Comparison of ENCODE assay signal across 9 cellular contexts in the genomic region with DNA sequence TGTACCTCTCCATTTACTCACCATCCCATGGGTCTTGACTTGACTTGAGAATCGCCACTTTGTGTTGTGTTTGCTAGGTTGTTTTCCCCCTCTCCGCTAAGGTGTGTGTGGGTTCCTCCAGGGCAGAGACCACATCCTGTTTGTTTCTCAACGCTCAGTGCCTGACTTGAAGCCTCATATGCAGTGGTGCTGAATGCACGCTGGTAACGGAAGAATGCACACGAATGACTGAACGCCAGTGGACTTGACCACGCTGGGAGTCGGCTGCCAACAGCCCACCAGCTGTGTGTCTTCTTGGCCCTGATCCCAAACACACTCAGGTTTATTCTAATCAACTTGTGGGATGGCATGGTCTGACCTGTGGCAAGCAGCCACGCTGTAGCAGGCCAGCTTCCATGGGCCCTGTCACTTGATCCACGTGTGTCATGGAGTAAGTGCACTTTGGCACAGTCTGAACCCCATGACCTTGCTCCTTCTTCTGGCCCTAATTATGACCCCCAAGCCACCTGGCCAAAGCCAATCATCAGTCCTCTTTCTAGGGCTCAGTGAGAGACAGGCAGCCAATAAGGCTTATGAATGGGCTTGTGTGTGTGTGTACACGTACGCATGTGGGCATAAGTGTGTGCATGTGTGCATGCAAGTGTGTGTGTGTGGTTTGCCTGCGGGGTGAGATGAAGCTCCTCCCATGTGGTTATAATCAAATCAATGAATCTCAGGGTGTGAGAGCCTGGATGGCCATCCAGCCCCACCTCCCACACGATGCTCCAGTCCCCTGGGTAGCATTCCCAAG. TPM values are rescaled to one million over a fixed set of nuclear protein-coding genes. Genes with fewer than 3 reads are reported as not detected.
DNase-seq lines count a peak whose midpoint lies in the region; ATAC-seq and TF ChIP-seq lines count a peak whose summit lies in the region.
"Had no signal": no experiment of that assay in that cellular context is flagged by ENCODE, and none has a peak within 500 bp of the region (broad histone marks: within the 10 kb centered on the region; RNA-seq: fewer than 3 reads in every experiment).

No MANE protein-coding gene starts in this region.

- peaks cover 13% of the 10 kb centered on the region for H3K27me3 Mint-ChIP-seq in nephron progenitor cell (ENCODE audit: low read depth, poor library complexity)

- intact Hi-C loops in ovary (cut with DNase I), result no loop called here

- H3K4me3 ChIP-seq in cardiac fibroblast (replicated peaks in 1 of 2; ENCODE audit: low read depth in 2 of 2, low read length in 2 of 2), result no peak overlapping the region
- H3K4me3 ChIP-seq in ovary, result no peak overlapping the region
- H3K4me3 ChIP-seq: SJSA1 had no signal

- H3K9me3 ChIP-seq in ovary, result no peaks in the 10 kb centered on the region
- H3K9me3 ChIP-seq: SJSA1 had no signal

- H3K27ac ChIP-seq in ovary, result no peak overlapping the region
- H3K27ac ChIP-seq: SJSA1 had no signal

- H3K4me1 ChIP-seq in ovary (ENCODE audit: insufficient read depth), result no peaks in the 10 kb centered on the region
- H3K4me1 ChIP-seq: SJSA1 had no signal

- no peaks in the 10 kb centered on the region for H3K36me3 Mint-ChIP-seq in nephron progenitor cell (ENCODE audit: low read depth)

- TF ChIP-seq POLR2A in ovary (IDR thresholded peaks at IDR 0.05), result no peak

- no peak overlapping the region for H3K27ac Mint-ChIP-seq in nephron progenitor cell

- peaks cover 14% of the 10 kb centered on the region for H3K9me3 Mint-ChIP-seq in nephron progenitor cell

- H3K4me3 Mint-ChIP-seq in nephron progenitor cell, result no peak overlapping the region

- ATAC-seq in GM19025 (IDR thresholded peaks at IDR 0.05; ENCODE audit: low read depth, unreplicated experiment), result peak; percentile 66
- ATAC-seq in HG02970 (IDR thresholded peaks at IDR 0.05; ENCODE audit: low FRiP score, unreplicated experiment), result peak; percentile 49

- DNase-seq in T follicular helper cell (ENCODE audit: low read depth) (peak; percentile 74), cardiac fibroblast (ENCODE audit: low read depth in 2 of 2) (peak; percentile 31 to 36), nephron progenitor cell (no peak), ovary (no peak), HuH-7.5 (ENCODE audit: low spot score) (no peak)
- DNase-seq in stimulated activated CD8-positive, alpha-beta memory T cell treated with anti-CD3 and anti-CD28 coated beads, Interleukin-15, amount 100 ng/mL, for 1 hour (ENCODE audit: low read depth), result peak; percentile 37

- no peaks in the 10 kb centered on the region for H3K36me3 ChIP-seq in ovary
- H3K36me3 ChIP-seq: SJSA1 had no signal

- peaks cover 25% of the 10 kb centered on the region for H3K4me1 Mint-ChIP-seq in nephron progenitor cell

- TF ChIP-seq CTCF in cardiac fibroblast (IDR thresholded peaks at IDR 0.05; ENCODE audit: low read depth, low read length) (no peak), nephron progenitor cell (IDR thresholded peaks at IDR 0.05) (no peak), ovary (IDR thresholded peaks at IDR 0.05) (no peak)

- 90 to 93% (median 93%) methylated on average over 15 of the region's 15 CpGs for WGBS in ovary, 3 donors

- no peak for TF ChIP-seq EP300 in ovary (IDR thresholded peaks at IDR 0.05)

- no peaks in the 10 kb centered on the region for H3K27me3 ChIP-seq in ovary
- H3K27me3 ChIP-seq: SJSA1 had no signal

RNA-seq across cellular contexts. Expression of gene TC2N, which starts 6.3 kb away (rescaled TPM):
- total RNA-seq in ovary, result 10 to 100 TPM in 4 of 7 donors, 1 to 10 TPM in 3; 2.2 to 81.7 (median 14.7) TPM
- 10 to 100 TPM in 1 of 2 donors, 1 to 10 TPM in 1; 5.4 to 12.4 TPM for polyA plus RNA-seq in ovary

Comparison
In these comparisons a context has a peak if more than half of its experiments do, and no peak if none do; other contexts are left out.
1. DNase-seq: peak in T follicular helper cell (single experiment), cardiac fibroblast (2 of 2) and stimulated activated CD8-positive, alpha-beta memory T cell treated with anti-CD3 and anti-CD28 coated beads, Interleukin-15, amount 100 ng/mL, for 1 hour (single experiment); none in nephron progenitor cell (single experiment), ovary (0 of 5) and HuH-7.5 (single experiment).